ENCODE assay signal across 11 cellular contexts in genomic region chr14:77122555-77123125, GRCh38. TPM values are rescaled to one million over a fixed set of nuclear protein-coding genes. Genes with fewer than 3 reads are reported as not detected.
DNase-seq lines count a peak whose midpoint lies in the region; ATAC-seq and TF ChIP-seq lines count a peak whose summit lies in the region.
"Had no signal": no experiment of that assay in that cellular context is flagged by ENCODE, and none has a peak within 500 bp of the region (broad histone marks: within the 10 kb centered on the region; RNA-seq: fewer than 3 reads in every experiment).

No MANE protein-coding gene starts in this region.

- ATAC-seq in activated naive CD8-positive, alpha-beta T cell treated with anti-CD3 and anti-CD28 coated beads, Interleukin-2, amount 50 U/mL, for 24 hours: no peak

- H3K27me3 Mint-ChIP-seq in activated naive CD8-positive, alpha-beta T cell treated with anti-CD3 and anti-CD28 coated beads, Interleukin-2, amount 50 U/mL, for 24 hours: peaks cover 17% of the 10 kb centered on the region
- H3K27me3 Mint-ChIP-seq in HFFc6 (ENCODE audit: insufficient read depth): peaks cover 14% of the 10 kb centered on the region

- H3K27ac Mint-ChIP-seq in activated naive CD8-positive, alpha-beta T cell treated with anti-CD3 and anti-CD28 coated beads, Interleukin-2, amount 50 U/mL, for 24 hours: no peak overlapping the region
- H3K27ac Mint-ChIP-seq in HFFc6: no peak overlapping the region

- peaks cover 0 to 23% (median 0%) of the 10 kb centered on the region in 3 donors for H3K36me3 ChIP-seq in esophagus squamous epithelium
- no peaks in the 10 kb centered on the region for H3K36me3 ChIP-seq in thyroid gland

- 79 to 87% methylated on average over 4 to 6 of the region's 6 CpGs for WGBS in esophagus squamous epithelium, 2 donors
- 78 to 87% methylated on average over 6 of the region's 6 CpGs for WGBS in thyroid gland, 2 donors

- H3K4me1 Mint-ChIP-seq in activated naive CD8-positive, alpha-beta T cell treated with anti-CD3 and anti-CD28 coated beads, Interleukin-2, amount 50 U/mL, for 24 hours: peaks cover 22% of the 10 kb centered on the region
- no peaks in the 10 kb centered on the region for H3K4me1 Mint-ChIP-seq in HFFc6 (ENCODE audit: low read depth)

- H3K27me3 ChIP-seq in esophagus squamous epithelium (peaks cover 0 to 27% (median 0%) of the 10 kb centered on the region in 4 donors), thyroid gland (no peaks in the 10 kb centered on the region)
- H3K27me3 ChIP-seq: right lobe of liver had no signal

- no peak for TF ChIP-seq CTCF in VCaP (conservative IDR thresholded peaks at IDR 0.05)
- no peak for TF ChIP-seq CTCF in esophagus squamous epithelium (IDR thresholded peaks at IDR 0.05)
- TF ChIP-seq CTCF in thyroid gland (IDR thresholded peaks at IDR 0.05): no peak
- TF ChIP-seq CTCF in HFFc6 (IDR thresholded peaks at IDR 0.05): no peak

- H3K4me1 ChIP-seq in esophagus squamous epithelium (peaks cover 38 to 59% (median 43%) of the 10 kb centered on the region in 3 donors), thyroid gland (peaks cover 37 to 54% of the 10 kb centered on the region in 2 donors)

- intact Hi-C loops in esophagus squamous epithelium (cut with DNase I): no loop called here
- intact Hi-C loops in thyroid gland (cut with DNase I): no loop called here

- no peaks in the 10 kb centered on the region for H3K9me3 Mint-ChIP-seq in activated naive CD8-positive, alpha-beta T cell treated with anti-CD3 and anti-CD28 coated beads, Interleukin-2, amount 50 U/mL, for 24 hours
- no peaks in the 10 kb centered on the region for H3K9me3 Mint-ChIP-seq in HFFc6

- TF ChIP-seq POLR2A in esophagus squamous epithelium (IDR thresholded peaks at IDR 0.05): no peak
- no peak for TF ChIP-seq POLR2A in thyroid gland (IDR thresholded peaks at IDR 0.05)

- H3K27ac ChIP-seq in VCaP (peak overlapping the region; percentile 56), esophagus squamous epithelium (peak overlapping the region; percentile 57 to 88 (median 80)), thyroid gland (peak overlapping the region; percentile 23 to 76 (median 45))
- H3K27ac ChIP-seq: right lobe of liver had no signal

- peak; percentile 84 for DNase-seq in NAMALWA (ENCODE audit: low spot score)
- DNase-seq in esophagus squamous epithelium (lab: John Stamatoyannopoulos, UW): no peak
- no peak for DNase-seq in thyroid gland
- DNase-seq in activated naive CD8-positive, alpha-beta T cell treated with anti-CD3 and anti-CD28 coated beads, Interleukin-2, amount 50 U/mL, for 24 hours: no peak
- no peak for DNase-seq in NCI-H1436 treated with DMSO at 0.1 percent for 48 hours (lab: John Stamatoyannopoulos, UW)
- no peak for DNase-seq in HFFc6
- DNase-seq: activated gamma-delta T cell treated with Interleukin-2 at 50 U/mL for 16 hours, Karpas-422 had no signal

- no peak overlapping the region for H3K4me3 Mint-ChIP-seq in activated naive CD8-positive, alpha-beta T cell treated with anti-CD3 and anti-CD28 coated beads, Interleukin-2, amount 50 U/mL, for 24 hours
- no peak overlapping the region for H3K4me3 Mint-ChIP-seq in HFFc6

- H3K4me3 ChIP-seq in esophagus squamous epithelium (no peak overlapping the region), thyroid gland (replicated peaks in 1 of 3) (no peak overlapping the region)
- H3K4me3 ChIP-seq: right lobe of liver had no signal

- no peaks in the 10 kb centered on the region for H3K36me3 Mint-ChIP-seq in activated naive CD8-positive, alpha-beta T cell treated with anti-CD3 and anti-CD28 coated beads, Interleukin-2, amount 50 U/mL, for 24 hours (ENCODE audit: low read depth)
- H3K36me3 Mint-ChIP-seq in HFFc6 (ENCODE audit: low read depth): no peaks in the 10 kb centered on the region

- H3K9me3 ChIP-seq in esophagus squamous epithelium (no peaks in the 10 kb centered on the region), thyroid gland (no peaks in the 10 kb centered on the region)
- H3K9me3 ChIP-seq: right lobe of liver had no signal

RNA-seq across cellular contexts. Expression of gene ZDHHC22, which starts 19.0 kb away (rescaled TPM):
- total RNA-seq in esophagus squamous epithelium (not detected), thyroid gland (not detected)
- total RNA-seq in HFFc6 (2021; fragmentation: NEBNext Ultra II Directional; extraction: Animal tissue kit (Norgen Biotek cat#: 25700)): not detected
- total RNA-seq: right lobe of liver; T-helper 1 cell treated with Interleukin-12 subunit alpha and Interleukin-12 subunit beta and Interleukin-4 antibody, amounts not matched to agents 30 ng/mL and 1 ng/mL, for 36 hours had no signal

RNA-seq across cellular contexts. Expression of gene CIPC, which starts 24.6 kb away (rescaled TPM):
- total RNA-seq in esophagus squamous epithelium: 10 to 100 TPM; 17.1 to 38.3 (median 32.6) TPM
- total RNA-seq in thyroid gland: 10 to 100 TPM; 37.6 to 59.5 (median 44.6) TPM
- 10 to 100 TPM in 4 of 6 experiments, 1 to 10 TPM in 2; 9.1 to 12.5 (median 11.5) TPM for total RNA-seq in HFFc6 (2021; fragmentation: NEBNext Ultra II Directional; extraction: Animal tissue kit (Norgen Biotek cat#: 25700))

RNA-seq across cellular contexts. Expression of gene TMEM63C, which starts 59.0 kb away (rescaled TPM):
- total RNA-seq in esophagus squamous epithelium (10 to 100 TPM in 1 of 4 donors, 1 to 10 TPM in 3; 5.2 to 18.6 (median 9.8) TPM), thyroid gland (1 to 10 TPM in 1 of 4 donors, under 1 TPM in 3; 0.13 to 4.1 (median 0.54) TPM)
- under 1 TPM in 1 of 6 experiments, not detected in 5; 0.05 TPM for total RNA-seq in HFFc6 (2021; fragmentation: NEBNext Ultra II Directional; extraction: Animal tissue kit (Norgen Biotek cat#: 25700))
